ENCODE assay signal across 2 cellular contexts in the genomic region with DNA sequence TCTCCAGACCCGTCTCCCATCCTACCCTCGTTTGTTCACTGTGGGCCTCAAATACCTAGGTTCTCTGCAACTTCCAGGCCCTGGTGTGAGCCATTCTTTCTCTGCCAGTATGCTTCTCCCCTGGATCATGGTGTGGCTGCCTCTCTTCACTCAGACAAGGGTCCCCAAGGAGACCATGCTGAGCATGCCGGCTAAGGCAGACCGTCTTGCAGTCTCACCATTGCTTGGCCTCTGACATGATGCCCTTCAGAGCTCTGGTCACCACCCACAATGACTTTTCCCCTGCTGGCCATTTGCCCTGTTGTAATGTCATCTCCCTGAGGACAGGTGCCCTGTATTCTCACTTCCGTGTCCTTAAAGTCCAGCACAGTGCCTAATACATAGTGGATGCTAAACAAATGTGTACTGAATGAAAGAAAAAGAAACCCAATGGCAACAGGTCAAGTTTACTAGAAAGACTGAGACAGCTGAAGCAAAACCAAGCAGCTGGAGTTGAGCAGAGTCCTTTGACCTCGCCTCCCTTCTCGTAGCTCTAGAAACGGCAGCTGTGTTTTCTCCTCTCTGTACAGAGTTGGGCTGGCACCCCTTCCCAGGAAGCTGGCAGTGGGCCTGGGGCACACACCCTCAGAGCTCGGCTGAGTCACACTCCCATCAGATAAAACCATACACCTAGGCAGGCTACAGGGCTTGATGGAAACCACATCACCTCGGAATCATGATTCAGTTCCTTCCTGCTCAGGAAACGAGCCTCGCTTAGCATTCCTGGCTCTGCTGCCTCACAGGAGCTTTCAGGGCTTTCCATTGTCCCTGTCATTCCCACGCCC.
TF ChIP-seq lines count a peak whose summit lies in the region.

No MANE protein-coding gene starts in this region.

TF ChIP-seq in SK-N-SH treated with all-trans-retinoic acid at 6 μM for 48 hours, 23 proteins besides CTCF, POLR2A, EP300 and RAD21:
- TF ChIP-seq ZNF70 (CRISPR knock-in tag; IDR thresholded peaks at IDR 0.05) = no peak
- 0 out of 2 replicates have a peak, but pooled peaks have one; percentile 29 for TF ChIP-seq ZFP3 (CRISPR knock-in tag; IDR thresholded peaks at IDR 0.05)
- no peak for TF ChIP-seq ZFP30 (CRISPR knock-in tag; IDR thresholded peaks at IDR 0.05)

TF ChIP-seq in K562, 482 proteins besides CTCF, POLR2A, EP300 and RAD21:
- no peak for TF ChIP-seq SMARCA5 (IDR thresholded peaks at IDR 0.05)
- 0 out of 2 replicates have a peak, but pooled peaks have one; percentile 5 for TF ChIP-seq NFE2 (IDR thresholded peaks at IDR 0.05; ENCODE audit: low read depth)
- TF ChIP-seq, protein P1, sequence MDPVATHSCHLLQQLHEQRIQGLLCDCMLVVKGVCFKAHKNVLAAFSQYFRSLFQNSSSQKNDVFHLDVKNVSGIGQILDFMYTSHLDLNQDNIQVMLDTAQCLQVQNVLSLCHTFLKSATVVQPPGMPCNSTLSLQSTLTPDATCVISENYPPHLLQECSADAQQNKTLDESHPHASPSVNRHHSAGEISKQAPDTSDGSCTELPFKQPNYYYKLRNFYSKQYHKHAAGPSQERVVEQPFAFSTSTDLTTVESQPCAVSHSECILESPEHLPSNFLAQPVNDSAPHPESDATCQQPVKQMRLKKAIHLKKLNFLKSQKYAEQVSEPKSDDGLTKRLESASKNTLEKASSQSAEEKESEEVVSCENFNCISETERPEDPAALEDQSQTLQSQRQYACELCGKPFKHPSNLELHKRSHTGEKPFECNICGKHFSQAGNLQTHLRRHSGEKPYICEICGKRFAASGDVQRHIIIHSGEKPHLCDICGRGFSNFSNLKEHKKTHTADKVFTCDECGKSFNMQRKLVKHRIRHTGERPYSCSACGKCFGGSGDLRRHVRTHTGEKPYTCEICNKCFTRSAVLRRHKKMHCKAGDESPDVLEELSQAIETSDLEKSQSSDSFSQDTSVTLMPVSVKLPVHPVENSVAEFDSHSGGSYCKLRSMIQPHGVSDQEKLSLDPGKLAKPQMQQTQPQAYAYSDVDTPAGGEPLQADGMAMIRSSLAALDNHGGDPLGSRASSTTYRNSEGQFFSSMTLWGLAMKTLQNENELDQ (CRISPR knock-in tag; IDR thresholded peaks at IDR 0.05; ENCODE audit: borderline replicate concordance) = no peak
- 0 out of 2 replicates have a peak, but pooled peaks have one; percentile 21 for TF ChIP-seq CTBP1 (IDR thresholded peaks at IDR 0.05; ENCODE audit: borderline replicate concordance)
- TF ChIP-seq SPI1 (IDR thresholded peaks at IDR 0.05; ENCODE audit: borderline replicate concordance, low read depth, low read length) = peak; percentile 3; the same call in 1 of the 2 replicates
- TF ChIP-seq JUND (IDR thresholded peaks at IDR 0.05; ENCODE audit: borderline replicate concordance, low read depth, low read length) = 0 out of 2 replicates have a peak, but pooled peaks have one; percentile 35
- TF ChIP-seq JUND (tag; IDR thresholded peaks at IDR 0.05; ENCODE audit: borderline replicate concordance, low read depth, low read length) = no peak
- TF ChIP-seq, protein P2, sequence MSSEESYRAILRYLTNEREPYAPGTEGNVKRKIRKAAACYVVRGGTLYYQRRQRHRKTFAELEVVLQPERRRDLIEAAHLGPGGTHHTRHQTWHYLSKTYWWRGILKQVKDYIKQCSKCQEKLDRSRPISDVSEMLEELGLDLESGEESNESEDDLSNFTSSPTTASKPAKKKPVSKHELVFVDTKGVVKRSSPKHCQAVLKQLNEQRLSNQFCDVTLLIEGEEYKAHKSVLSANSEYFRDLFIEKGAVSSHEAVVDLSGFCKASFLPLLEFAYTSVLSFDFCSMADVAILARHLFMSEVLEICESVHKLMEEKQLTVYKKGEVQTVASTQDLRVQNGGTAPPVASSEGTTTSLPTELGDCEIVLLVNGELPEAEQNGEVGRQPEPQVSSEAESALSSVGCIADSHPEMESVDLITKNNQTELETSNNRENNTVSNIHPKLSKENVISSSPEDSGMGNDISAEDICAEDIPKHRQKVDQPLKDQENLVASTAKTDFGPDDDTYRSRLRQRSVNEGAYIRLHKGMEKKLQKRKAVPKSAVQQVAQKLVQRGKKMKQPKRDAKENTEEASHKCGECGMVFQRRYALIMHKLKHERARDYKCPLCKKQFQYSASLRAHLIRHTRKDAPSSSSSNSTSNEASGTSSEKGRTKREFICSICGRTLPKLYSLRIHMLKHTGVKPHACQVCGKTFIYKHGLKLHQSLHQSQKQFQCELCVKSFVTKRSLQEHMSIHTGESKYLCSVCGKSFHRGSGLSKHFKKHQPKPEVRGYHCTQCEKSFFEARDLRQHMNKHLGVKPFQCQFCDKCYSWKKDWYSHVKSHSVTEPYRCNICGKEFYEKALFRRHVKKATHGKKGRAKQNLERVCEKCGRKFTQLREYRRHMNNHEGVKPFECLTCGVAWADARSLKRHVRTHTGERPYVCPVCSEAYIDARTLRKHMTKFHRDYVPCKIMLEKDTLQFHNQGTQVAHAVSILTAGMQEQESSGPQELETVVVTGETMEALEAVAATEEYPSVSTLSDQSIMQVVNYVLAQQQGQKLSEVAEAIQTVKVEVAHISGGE (CRISPR knock-in tag; IDR thresholded peaks at IDR 0.05) = no peak
- TF ChIP-seq CHD4 (IDR thresholded peaks at IDR 0.05; ENCODE audit: insufficient read depth, insufficient replicate concordance, low read depth, low read length, poor library complexity, severe bottlenecking) = no peak
- TF ChIP-seq, protein P3, sequence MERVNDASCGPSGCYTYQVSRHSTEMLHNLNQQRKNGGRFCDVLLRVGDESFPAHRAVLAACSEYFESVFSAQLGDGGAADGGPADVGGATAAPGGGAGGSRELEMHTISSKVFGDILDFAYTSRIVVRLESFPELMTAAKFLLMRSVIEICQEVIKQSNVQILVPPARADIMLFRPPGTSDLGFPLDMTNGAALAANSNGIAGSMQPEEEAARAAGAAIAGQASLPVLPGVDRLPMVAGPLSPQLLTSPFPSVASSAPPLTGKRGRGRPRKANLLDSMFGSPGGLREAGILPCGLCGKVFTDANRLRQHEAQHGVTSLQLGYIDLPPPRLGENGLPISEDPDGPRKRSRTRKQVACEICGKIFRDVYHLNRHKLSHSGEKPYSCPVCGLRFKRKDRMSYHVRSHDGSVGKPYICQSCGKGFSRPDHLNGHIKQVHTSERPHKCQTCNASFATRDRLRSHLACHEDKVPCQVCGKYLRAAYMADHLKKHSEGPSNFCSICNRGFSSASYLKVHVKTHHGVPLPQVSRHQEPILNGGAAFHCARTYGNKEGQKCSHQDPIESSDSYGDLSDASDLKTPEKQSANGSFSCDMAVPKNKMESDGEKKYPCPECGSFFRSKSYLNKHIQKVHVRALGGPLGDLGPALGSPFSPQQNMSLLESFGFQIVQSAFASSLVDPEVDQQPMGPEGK (CRISPR knock-in tag; IDR thresholded peaks at IDR 0.05; ENCODE audit: borderline replicate concordance) = no peak
- TF ChIP-seq, protein P4, sequence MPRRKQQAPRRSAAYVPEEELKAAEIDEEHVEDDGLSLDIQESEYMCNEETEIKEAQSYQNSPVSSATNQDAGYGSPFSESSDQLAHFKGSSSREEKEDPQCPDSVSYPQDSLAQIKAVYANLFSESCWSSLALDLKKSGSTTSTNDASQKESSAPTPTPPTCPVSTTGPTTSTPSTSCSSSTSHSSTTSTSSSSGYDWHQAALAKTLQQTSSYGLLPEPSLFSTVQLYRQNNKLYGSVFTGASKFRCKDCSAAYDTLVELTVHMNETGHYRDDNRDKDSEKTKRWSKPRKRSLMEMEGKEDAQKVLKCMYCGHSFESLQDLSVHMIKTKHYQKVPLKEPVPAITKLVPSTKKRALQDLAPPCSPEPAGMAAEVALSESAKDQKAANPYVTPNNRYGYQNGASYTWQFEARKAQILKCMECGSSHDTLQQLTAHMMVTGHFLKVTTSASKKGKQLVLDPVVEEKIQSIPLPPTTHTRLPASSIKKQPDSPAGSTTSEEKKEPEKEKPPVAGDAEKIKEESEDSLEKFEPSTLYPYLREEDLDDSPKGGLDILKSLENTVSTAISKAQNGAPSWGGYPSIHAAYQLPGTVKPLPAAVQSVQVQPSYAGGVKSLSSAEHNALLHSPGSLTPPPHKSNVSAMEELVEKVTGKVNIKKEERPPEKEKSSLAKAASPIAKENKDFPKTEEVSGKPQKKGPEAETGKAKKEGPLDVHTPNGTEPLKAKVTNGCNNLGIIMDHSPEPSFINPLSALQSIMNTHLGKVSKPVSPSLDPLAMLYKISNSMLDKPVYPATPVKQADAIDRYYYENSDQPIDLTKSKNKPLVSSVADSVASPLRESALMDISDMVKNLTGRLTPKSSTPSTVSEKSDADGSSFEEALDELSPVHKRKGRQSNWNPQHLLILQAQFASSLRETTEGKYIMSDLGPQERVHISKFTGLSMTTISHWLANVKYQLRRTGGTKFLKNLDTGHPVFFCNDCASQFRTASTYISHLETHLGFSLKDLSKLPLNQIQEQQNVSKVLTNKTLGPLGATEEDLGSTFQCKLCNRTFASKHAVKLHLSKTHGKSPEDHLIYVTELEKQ (CRISPR knock-in tag; IDR thresholded peaks at IDR 0.05) = no peak
- TF ChIP-seq EGR1 (conservative IDR thresholded peaks at IDR 0.05) = no peak
